2 cellular contexts compared by ENCODE assay signal in the genomic region with DNA sequence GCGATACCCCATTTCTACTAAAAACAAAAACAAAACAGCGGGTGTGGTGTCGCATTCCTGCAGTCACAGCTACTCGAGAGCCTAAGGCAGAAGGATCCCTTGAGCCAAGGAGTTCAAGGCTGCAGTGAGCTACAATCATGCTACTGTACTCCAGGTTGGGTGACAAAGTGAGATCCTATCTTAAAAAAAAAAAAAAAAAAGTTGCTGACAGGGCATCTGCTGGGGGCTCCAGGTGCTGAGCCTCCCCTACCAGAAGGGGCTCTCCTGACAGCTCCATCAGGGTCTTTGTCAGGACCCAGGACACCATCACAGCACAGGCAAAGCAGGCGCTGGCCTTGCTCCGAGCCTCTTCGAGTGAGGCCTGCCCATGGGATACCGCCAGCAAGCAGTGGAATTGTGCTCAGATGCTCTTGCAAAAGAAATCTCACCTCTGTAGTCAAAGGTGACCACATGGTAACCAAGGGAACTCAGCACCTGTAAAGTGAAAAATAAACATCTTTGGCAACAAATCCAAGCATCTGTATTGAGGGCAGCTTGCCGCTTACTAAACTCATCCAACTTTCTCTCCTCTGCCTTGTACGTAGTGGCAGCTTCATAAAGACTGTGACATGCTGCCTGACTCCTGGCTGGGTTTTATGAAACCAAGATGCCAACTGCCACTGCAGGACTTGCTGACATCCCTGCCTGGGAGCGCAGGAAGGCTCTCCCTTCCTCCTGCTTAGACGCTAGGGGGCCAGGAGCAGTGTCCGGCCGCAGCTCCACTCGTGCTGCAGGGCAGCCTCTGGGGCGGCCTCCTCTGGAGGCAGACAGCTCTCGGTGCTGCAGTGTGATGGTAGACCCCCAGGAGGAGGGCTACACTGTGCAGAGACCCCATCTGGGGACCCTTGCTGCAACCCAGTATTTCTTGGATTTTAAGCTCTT.
TF ChIP-seq lines count a peak whose summit lies in the region.

No MANE protein-coding gene starts in this region.

TF ChIP-seq in HCT116, 20 proteins besides CTCF, POLR2A, EP300 and RAD21 (continued from another document):
- TF ChIP-seq, protein P1, sequence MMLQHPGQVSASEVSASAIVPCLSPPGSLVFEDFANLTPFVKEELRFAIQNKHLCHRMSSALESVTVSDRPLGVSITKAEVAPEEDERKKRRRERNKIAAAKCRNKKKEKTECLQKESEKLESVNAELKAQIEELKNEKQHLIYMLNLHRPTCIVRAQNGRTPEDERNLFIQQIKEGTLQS (IDR thresholded peaks at IDR 0.05): no peak
- TF ChIP-seq TCF7L2 (IDR thresholded peaks at IDR 0.05; ENCODE audit: borderline replicate concordance, extremely low read depth, insufficient read depth, insufficient read length) (no peak), ZNF274 (IDR thresholded peaks at IDR 0.05; ENCODE audit: low read depth, low read length) (no peak), REST (IDR thresholded peaks at IDR 0.05; ENCODE audit: low read depth) (no peak), YY1 (IDR thresholded peaks at IDR 0.05; ENCODE audit: extremely low read depth, insufficient replicate concordance, low read depth, low read length) (no peak), EZH2phosphoT487 (IDR thresholded peaks at IDR 0.05; ENCODE audit: borderline replicate concordance) (no peak), SIN3A (IDR thresholded peaks at IDR 0.05; ENCODE audit: low read depth) (no peak), CEBPB (IDR thresholded peaks at IDR 0.05; ENCODE audit: low read depth) (no peak), EZH2 (IDR thresholded peaks at IDR 0.05) (no peak), ELF1 (IDR thresholded peaks at IDR 0.05; ENCODE audit: borderline replicate concordance, low read depth) (no peak), ZFX (IDR thresholded peaks at IDR 0.05) (no peak), CBX3 (IDR thresholded peaks at IDR 0.05; ENCODE audit: low read depth) (no peak), FOSL1 (IDR thresholded peaks at IDR 0.05; ENCODE audit: low read depth) (no peak)
- TF ChIP-seq, protein P2, sequence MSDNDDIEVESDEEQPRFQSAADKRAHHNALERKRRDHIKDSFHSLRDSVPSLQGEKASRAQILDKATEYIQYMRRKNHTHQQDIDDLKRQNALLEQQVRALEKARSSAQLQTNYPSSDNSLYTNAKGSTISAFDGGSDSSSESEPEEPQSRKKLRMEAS (IDR thresholded peaks at IDR 0.05): no peak

TF ChIP-seq in K562, 482 proteins besides CTCF, POLR2A, EP300 and RAD21:
- TF ChIP-seq, protein P3, sequence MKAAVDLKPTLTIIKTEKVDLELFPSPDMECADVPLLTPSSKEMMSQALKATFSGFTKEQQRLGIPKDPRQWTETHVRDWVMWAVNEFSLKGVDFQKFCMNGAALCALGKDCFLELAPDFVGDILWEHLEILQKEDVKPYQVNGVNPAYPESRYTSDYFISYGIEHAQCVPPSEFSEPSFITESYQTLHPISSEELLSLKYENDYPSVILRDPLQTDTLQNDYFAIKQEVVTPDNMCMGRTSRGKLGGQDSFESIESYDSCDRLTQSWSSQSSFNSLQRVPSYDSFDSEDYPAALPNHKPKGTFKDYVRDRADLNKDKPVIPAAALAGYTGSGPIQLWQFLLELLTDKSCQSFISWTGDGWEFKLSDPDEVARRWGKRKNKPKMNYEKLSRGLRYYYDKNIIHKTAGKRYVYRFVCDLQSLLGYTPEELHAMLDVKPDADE (conservative IDR thresholded peaks at IDR 0.05; ENCODE audit: control insufficient read depth, low read depth, low read length): no peak
- TF ChIP-seq HNRNPUL1 (IDR thresholded peaks at IDR 0.05; ENCODE audit: low read length): no peak
- TF ChIP-seq, protein P4, sequence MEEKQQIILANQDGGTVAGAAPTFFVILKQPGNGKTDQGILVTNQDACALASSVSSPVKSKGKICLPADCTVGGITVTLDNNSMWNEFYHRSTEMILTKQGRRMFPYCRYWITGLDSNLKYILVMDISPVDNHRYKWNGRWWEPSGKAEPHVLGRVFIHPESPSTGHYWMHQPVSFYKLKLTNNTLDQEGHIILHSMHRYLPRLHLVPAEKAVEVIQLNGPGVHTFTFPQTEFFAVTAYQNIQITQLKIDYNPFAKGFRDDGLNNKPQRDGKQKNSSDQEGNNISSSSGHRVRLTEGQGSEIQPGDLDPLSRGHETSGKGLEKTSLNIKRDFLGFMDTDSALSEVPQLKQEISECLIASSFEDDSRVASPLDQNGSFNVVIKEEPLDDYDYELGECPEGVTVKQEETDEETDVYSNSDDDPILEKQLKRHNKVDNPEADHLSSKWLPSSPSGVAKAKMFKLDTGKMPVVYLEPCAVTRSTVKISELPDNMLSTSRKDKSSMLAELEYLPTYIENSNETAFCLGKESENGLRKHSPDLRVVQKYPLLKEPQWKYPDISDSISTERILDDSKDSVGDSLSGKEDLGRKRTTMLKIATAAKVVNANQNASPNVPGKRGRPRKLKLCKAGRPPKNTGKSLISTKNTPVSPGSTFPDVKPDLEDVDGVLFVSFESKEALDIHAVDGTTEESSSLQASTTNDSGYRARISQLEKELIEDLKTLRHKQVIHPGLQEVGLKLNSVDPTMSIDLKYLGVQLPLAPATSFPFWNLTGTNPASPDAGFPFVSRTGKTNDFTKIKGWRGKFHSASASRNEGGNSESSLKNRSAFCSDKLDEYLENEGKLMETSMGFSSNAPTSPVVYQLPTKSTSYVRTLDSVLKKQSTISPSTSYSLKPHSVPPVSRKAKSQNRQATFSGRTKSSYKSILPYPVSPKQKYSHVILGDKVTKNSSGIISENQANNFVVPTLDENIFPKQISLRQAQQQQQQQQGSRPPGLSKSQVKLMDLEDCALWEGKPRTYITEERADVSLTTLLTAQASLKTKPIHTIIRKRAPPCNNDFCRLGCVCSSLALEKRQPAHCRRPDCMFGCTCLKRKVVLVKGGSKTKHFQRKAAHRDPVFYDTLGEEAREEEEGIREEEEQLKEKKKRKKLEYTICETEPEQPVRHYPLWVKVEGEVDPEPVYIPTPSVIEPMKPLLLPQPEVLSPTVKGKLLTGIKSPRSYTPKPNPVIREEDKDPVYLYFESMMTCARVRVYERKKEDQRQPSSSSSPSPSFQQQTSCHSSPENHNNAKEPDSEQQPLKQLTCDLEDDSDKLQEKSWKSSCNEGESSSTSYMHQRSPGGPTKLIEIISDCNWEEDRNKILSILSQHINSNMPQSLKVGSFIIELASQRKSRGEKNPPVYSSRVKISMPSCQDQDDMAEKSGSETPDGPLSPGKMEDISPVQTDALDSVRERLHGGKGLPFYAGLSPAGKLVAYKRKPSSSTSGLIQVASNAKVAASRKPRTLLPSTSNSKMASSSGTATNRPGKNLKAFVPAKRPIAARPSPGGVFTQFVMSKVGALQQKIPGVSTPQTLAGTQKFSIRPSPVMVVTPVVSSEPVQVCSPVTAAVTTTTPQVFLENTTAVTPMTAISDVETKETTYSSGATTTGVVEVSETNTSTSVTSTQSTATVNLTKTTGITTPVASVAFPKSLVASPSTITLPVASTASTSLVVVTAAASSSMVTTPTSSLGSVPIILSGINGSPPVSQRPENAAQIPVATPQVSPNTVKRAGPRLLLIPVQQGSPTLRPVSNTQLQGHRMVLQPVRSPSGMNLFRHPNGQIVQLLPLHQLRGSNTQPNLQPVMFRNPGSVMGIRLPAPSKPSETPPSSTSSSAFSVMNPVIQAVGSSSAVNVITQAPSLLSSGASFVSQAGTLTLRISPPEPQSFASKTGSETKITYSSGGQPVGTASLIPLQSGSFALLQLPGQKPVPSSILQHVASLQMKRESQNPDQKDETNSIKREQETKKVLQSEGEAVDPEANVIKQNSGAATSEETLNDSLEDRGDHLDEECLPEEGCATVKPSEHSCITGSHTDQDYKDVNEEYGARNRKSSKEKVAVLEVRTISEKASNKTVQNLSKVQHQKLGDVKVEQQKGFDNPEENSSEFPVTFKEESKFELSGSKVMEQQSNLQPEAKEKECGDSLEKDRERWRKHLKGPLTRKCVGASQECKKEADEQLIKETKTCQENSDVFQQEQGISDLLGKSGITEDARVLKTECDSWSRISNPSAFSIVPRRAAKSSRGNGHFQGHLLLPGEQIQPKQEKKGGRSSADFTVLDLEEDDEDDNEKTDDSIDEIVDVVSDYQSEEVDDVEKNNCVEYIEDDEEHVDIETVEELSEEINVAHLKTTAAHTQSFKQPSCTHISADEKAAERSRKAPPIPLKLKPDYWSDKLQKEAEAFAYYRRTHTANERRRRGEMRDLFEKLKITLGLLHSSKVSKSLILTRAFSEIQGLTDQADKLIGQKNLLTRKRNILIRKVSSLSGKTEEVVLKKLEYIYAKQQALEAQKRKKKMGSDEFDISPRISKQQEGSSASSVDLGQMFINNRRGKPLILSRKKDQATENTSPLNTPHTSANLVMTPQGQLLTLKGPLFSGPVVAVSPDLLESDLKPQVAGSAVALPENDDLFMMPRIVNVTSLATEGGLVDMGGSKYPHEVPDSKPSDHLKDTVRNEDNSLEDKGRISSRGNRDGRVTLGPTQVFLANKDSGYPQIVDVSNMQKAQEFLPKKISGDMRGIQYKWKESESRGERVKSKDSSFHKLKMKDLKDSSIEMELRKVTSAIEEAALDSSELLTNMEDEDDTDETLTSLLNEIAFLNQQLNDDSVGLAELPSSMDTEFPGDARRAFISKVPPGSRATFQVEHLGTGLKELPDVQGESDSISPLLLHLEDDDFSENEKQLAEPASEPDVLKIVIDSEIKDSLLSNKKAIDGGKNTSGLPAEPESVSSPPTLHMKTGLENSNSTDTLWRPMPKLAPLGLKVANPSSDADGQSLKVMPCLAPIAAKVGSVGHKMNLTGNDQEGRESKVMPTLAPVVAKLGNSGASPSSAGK (IDR thresholded peaks at IDR 0.05): no peak
- peak; percentile 25; the same call in 1 of the 2 replicates for TF ChIP-seq C11orf30 (IDR thresholded peaks at IDR 0.05; ENCODE audit: low read depth)
